In genomic region chr18:54813305-54813704, GRCh38 we compare ENCODE assay signal across 24 cellular contexts. TPM values are rescaled to one million over a fixed set of nuclear protein-coding genes. Genes with fewer than 3 reads are reported as not detected.
"Had no signal": no experiment of that assay in that cellular context is flagged by ENCODE, and none has a peak within 500 bp of the region (broad histone marks: within the 10 kb centered on the region; RNA-seq: fewer than 3 reads in every experiment).

No MANE protein-coding gene starts in this region.

- H3K27me3 ChIP-seq: SJCRH30 had no signal

- DNase-seq: IMR-90; Kasumi-1; MV-4-11; NCI-H1048; NCI-H1105; NCI-H1417; NCI-H1436 treated with DMSO at 0.1 percent for 48 hours; NCI-H1694; NCI-H187 treated with DMSO at 0.1 percent for 48 hours; NCI-H2029 treated with DMSO at 0.1 percent for 48 hours; NCI-H2107; NCI-H2227 treated with DMSO at 0.1 percent for 48 hours; NCI-H524; NCI-H69; NCI-H774; NK-92 treated with Interleukin-12 subunit alpha and Interleukin-12 subunit beta, amount 100 ng/mL, for 24 hours; PC-3; SHP77; SJCRH30 had no signal

- H3K9me3 ChIP-seq: SJCRH30 had no signal

- H3K4me1 ChIP-seq: SJCRH30 had no signal

- H3K4me3 ChIP-seq: SJCRH30 had no signal

- H3K27ac ChIP-seq: RWPE1, SJCRH30 had no signal

- ATAC-seq: HepG2, Panc1, PC-3, SK-N-SH treated with all-trans-retinoic acid at 6 μM for 48 hours had no signal

- H3K36me3 ChIP-seq: SJCRH30 had no signal

RNA-seq across cellular contexts. Expression of gene RAB27B, which starts 15.0 kb away (rescaled TPM):
- total RNA-seq: HepG2, OCI-LY7, SJCRH30 had no signal
- polyA plus RNA-seq: HepG2 had no signal
